Comparison of ENCODE assay signal across 14 cellular contexts in the genomic region with DNA sequence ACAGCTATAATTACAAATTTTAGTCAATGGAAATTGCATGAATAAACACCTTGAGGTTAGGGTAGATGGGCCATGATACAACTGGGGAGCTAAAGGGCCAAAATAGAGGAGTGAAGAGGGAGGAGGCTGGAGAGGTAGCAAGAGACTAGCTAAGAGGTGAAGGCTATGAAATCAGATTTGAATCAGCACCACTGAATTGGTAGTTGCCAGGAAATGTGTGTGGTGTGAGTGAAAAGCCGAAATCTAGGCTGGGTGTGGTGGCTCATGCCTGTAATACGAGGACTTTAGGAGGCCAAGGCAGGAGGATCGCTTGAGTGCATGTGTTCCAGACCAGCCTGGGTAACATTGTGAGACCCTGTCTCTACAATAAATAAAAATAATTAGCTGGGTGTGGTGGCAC. TPM values are rescaled to one million over a fixed set of nuclear protein-coding genes. Genes with fewer than 3 reads are reported as not detected.
DNase-seq lines count a peak whose midpoint lies in the region; ATAC-seq and TF ChIP-seq lines count a peak whose summit lies in the region.
"Had no signal": no experiment of that assay in that cellular context is flagged by ENCODE, and none has a peak within 500 bp of the region (broad histone marks: within the 10 kb centered on the region; RNA-seq: fewer than 3 reads in every experiment).

No MANE protein-coding gene starts in this region.

- H3K27ac ChIP-seq in coronary artery, result no peak overlapping the region
- H3K27ac ChIP-seq: lower lobe of right lung, transverse colon had no signal

- no peak for TF ChIP-seq CTCF in coronary artery (IDR thresholded peaks at IDR 0.05)

- peak; percentile 54 for ATAC-seq in HG03103 (IDR thresholded peaks at IDR 0.05; ENCODE audit: low read depth, unreplicated experiment)
- ATAC-seq in left colon, result no peak
- no peak for ATAC-seq in GM21423 (IDR thresholded peaks at IDR 0.05; ENCODE audit: unreplicated experiment)
- ATAC-seq: lower lobe of right lung had no signal

- H3K27me3 Mint-ChIP-seq in activated naive CD8-positive, alpha-beta T cell treated with anti-CD3 and anti-CD28 coated beads for 36 hours, result no peaks in the 10 kb centered on the region

- DNase-seq in activated CD8-positive, alpha-beta memory T cell treated with anti-CD3 and anti-CD28 coated beads, Interleukin-2, amount 50 U/mL, for 48 hours, result peak; percentile 63
- no peak for DNase-seq in activated CD8-positive, alpha-beta memory T cell treated with anti-CD3 and anti-CD28 coated beads, Interleukin-2, amount 50 U/mL, for 4 hours
- no peak for DNase-seq in activated naive CD8-positive, alpha-beta T cell treated with anti-CD3 and anti-CD28 coated beads for 36 hours
- peak; percentile 8 to 32 for DNase-seq in stimulated activated CD8-positive, alpha-beta memory T cell treated with anti-CD3 and anti-CD28 coated beads, Interleukin-15, amount 100 ng/mL, for 48 hours (ENCODE audit: low read depth in 2 of 2)
- no peak for DNase-seq in coronary artery (ENCODE audit: low spot score)
- no peak for DNase-seq in left colon
- DNase-seq: KG1, lower lobe of right lung, NCI-H146, nucleus accumbens, transverse colon had no signal

- intact Hi-C loops in left colon (cut with DNase I, micrococcal nuclease), result no loop called here

- H3K9me3 Mint-ChIP-seq in activated naive CD8-positive, alpha-beta T cell treated with anti-CD3 and anti-CD28 coated beads for 36 hours, result no peaks in the 10 kb centered on the region

- H3K4me3 ChIP-seq in coronary artery, result no peak overlapping the region
- H3K4me3 ChIP-seq: lower lobe of right lung, skin epidermis, transverse colon had no signal

- no peak overlapping the region for H3K4me3 Mint-ChIP-seq in activated naive CD8-positive, alpha-beta T cell treated with anti-CD3 and anti-CD28 coated beads for 36 hours

- peak overlapping the region; percentile 0 for H3K27ac Mint-ChIP-seq in activated naive CD8-positive, alpha-beta T cell treated with anti-CD3 and anti-CD28 coated beads for 36 hours

- peaks cover 76% of the 10 kb centered on the region for H3K4me1 Mint-ChIP-seq in activated naive CD8-positive, alpha-beta T cell treated with anti-CD3 and anti-CD28 coated beads for 36 hours

- peaks cover 57% of the 10 kb centered on the region for H3K36me3 Mint-ChIP-seq in activated naive CD8-positive, alpha-beta T cell treated with anti-CD3 and anti-CD28 coated beads for 36 hours

RNA-seq across cellular contexts. Expression of a gene that starts 22.7 kb away (rescaled TPM):
- total RNA-seq in activated naive CD8-positive, alpha-beta T cell treated with anti-CD3 and anti-CD28 coated beads for 36 hours, result 100 to 1,000 TPM; 109 to 119 TPM
- 10 to 100 TPM; 57.4 to 70.1 TPM for total RNA-seq in left colon

RNA-seq across cellular contexts. Expression of a gene that starts 44.6 kb away (rescaled TPM):
- total RNA-seq in activated naive CD8-positive, alpha-beta T cell treated with anti-CD3 and anti-CD28 coated beads for 36 hours, result 1 to 10 TPM; 5.5 to 6.5 TPM
- total RNA-seq in left colon, result 10 to 100 TPM; 21.9 to 27.8 TPM

Comparison
In these comparisons a context has a peak if more than half of its experiments do, and no peak if none do; other contexts are left out.
1. DNase-seq: peak in activated CD8-positive, alpha-beta memory T cell treated with anti-CD3 and anti-CD28 coated beads, Interleukin-2, amount 50 U/mL, for 48 hours (single experiment) and stimulated activated CD8-positive, alpha-beta memory T cell treated with anti-CD3 and anti-CD28 coated beads, Interleukin-15, amount 100 ng/mL, for 48 hours (2 of 2); none in activated CD8-positive, alpha-beta memory T cell treated with anti-CD3 and anti-CD28 coated beads, Interleukin-2, amount 50 U/mL, for 4 hours (single experiment), activated naive CD8-positive, alpha-beta T cell treated with anti-CD3 and anti-CD28 coated beads for 36 hours (single experiment), coronary artery (single experiment) and left colon (0 of 2).